In the genomic region with DNA sequence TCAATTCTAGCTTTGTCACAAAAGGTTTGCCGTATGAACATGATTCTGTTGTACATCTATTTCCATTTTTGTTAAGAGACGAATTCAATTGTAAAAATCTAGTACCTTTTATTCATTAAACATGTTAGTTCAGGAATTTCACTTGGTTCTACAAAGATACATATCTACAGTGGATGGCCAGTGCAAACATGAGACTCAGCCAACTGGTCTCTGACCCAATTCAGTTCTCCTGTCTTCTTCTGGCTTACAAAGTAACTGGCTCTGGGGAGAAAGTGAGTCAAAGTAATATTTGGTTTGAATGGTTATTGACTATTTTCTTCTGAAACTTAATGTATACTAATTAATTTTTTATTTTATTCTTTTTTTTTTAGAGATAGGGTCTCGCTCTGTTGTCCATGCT, we compare ENCODE assay signal across 8 cellular contexts.
"Had no signal": no experiment of that assay in that cellular context is flagged by ENCODE, and none has a peak within 500 bp of the region (broad histone marks: within the 10 kb centered on the region; RNA-seq: fewer than 3 reads in every experiment).

No MANE protein-coding gene starts in this region.

- ATAC-seq: GM12878 had no signal

- H3K4me3 ChIP-seq: GM12878 had no signal

- FAIRE-seq: G401.6, GM12878, GM12891, GM12892, GM18507, GM19239 had no signal

- DNase-seq: GDM1, GF-D8 had no signal
